Comparison of ENCODE assay signal across 22 cellular contexts in the genomic region with DNA sequence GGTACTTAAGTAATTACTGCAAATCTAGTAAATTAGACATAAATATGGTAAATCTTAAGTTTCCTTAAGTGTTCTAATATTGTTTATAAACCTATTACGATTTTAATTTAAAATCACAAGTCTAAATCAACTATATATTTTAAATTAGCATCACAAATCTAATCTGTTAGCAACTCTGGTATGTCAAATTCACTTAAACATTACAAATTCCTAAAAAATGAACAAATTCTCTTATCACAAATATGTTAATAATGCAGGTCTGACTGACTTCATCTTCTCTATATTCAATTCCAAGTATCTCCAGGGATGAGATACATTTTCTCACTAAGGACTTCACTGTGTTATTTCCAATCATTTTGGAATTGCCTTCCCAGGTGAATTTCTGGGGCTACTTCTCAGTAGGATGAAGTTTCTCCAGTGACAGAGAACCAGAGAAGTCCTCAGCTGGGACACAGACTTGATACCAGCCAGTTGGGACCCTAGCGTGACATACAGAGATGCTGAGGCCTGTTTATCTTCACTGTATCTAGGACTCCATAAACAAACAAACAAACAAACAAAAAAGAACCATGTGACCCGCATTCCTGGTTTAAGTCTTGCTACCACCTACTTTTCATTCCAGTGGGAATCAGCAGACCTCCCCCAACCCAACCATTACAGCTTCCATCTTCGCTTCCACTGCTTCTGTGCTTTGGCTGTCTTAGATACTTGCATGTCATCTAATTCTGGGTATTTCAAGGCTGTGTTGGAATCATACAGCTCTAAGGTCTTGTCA.
"Had no signal": no experiment of that assay in that cellular context is flagged by ENCODE, and none has a peak within 500 bp of the region (broad histone marks: within the 10 kb centered on the region; RNA-seq: fewer than 3 reads in every experiment).

No MANE protein-coding gene starts in this region.

- H3K36me3 ChIP-seq: left lung, pancreas, thyroid gland, upper lobe of right lung had no signal

- H3K27ac Mint-ChIP-seq: activated CD8-positive, alpha-beta T cell treated with anti-CD3 and anti-CD28 coated beads for 36 hours; activated naive CD4-positive, alpha-beta T cell treated with anti-CD3 and anti-CD28 coated beads, Interleukin-2, amount 50 U/mL, for 72 hours; natural killer cell had no signal

- H3K4me3 Mint-ChIP-seq: activated CD8-positive, alpha-beta T cell treated with anti-CD3 and anti-CD28 coated beads for 36 hours; natural killer cell had no signal

- H3K4me1 ChIP-seq: left lung, pancreas, psoas muscle, right atrium auricular region, thyroid gland, upper lobe of right lung had no signal

- DNase-seq: activated CD4-positive, alpha-beta T cell treated with anti-CD3 and anti-CD28 coated beads for 48 hours; activated CD4-positive, CD25-positive, alpha-beta regulatory T cell; activated CD8-positive, alpha-beta T cell treated with anti-CD3 and anti-CD28 coated beads for 36 hours; activated gamma-delta T cell treated with Interleukin-2 at 50 U/mL for 16 hours; cortex of kidney; erythroblast; foreskin fibroblast; kidney glomerular epithelial cell; left lung; midbrain; natural killer cell; pancreas; psoas muscle; stimulated activated CD4-positive, alpha-beta T cell treated with anti-CD3 and anti-CD28 coated beads, Interleukin-4, amount 100 ng/mL, for 4 hours; stimulated activated naive CD8-positive, alpha-beta T cell treated with anti-CD3 and anti-CD28 coated beads, Interleukin-15, Interleukin-2, amounts not matched to agents 100 U/mL and 50 U/mL, for 24 hours; substantia nigra; T1000; thyroid gland; upper lobe of right lung had no signal

- H3K9me3 ChIP-seq: left lung, pancreas, psoas muscle, right atrium auricular region, thyroid gland, upper lobe of right lung had no signal

- H3K27me3 ChIP-seq: left lung, pancreas, right atrium auricular region, thyroid gland, upper lobe of right lung had no signal

- H3K27ac ChIP-seq: left lung, pancreas, psoas muscle, right atrium auricular region, thyroid gland, upper lobe of right lung had no signal

- FAIRE-seq: pancreas had no signal

- H3K9me3 Mint-ChIP-seq: activated CD8-positive, alpha-beta T cell treated with anti-CD3 and anti-CD28 coated beads for 36 hours; activated naive CD4-positive, alpha-beta T cell treated with anti-CD3 and anti-CD28 coated beads, Interleukin-2, amount 50 U/mL, for 72 hours; natural killer cell had no signal

- H3K4me3 ChIP-seq: left lung, lung, pancreas, psoas muscle, right atrium auricular region, thyroid gland, upper lobe of right lung had no signal

- H3K36me3 Mint-ChIP-seq: natural killer cell had no signal

- H3K27me3 Mint-ChIP-seq: activated CD8-positive, alpha-beta T cell treated with anti-CD3 and anti-CD28 coated beads for 36 hours had no signal

- ATAC-seq: activated CD8-positive, alpha-beta T cell treated with anti-CD3 and anti-CD28 coated beads for 36 hours; activated naive CD4-positive, alpha-beta T cell treated with anti-CD3 and anti-CD28 coated beads, Interleukin-2, amount 50 U/mL, for 72 hours; left lung; pancreas; psoas muscle; stimulated activated naive CD8-positive, alpha-beta T cell treated with anti-CD3 and anti-CD28 coated beads, Interleukin-15, Interleukin-2, amounts not matched to agents 100 U/mL and 50 U/mL, for 24 hours had no signal
